Comparison of ENCODE assay signal across 20 cellular contexts in the genomic region with DNA sequence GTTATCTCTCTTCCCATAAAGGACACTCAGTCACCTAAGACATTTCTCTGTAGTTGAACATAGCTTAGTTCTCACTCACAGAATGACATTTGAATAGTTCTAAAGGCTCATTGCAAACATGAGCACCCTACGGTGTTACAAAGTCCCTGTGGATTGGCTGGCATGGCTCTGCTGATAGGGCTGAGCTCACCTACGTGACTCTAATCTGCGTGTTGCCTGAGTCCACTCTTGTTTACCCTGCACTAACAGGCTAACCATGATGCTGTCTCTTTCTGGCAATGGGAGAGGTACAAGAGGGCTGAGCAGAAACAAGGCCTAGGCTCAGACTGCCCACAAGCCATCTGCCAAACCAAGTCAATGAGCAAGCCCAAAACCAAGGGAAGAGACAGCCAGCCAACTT.
DNase-seq lines count a peak whose midpoint lies in the region; ATAC-seq and TF ChIP-seq lines count a peak whose summit lies in the region.
"Had no signal": no experiment of that assay in that cellular context is flagged by ENCODE, and none has a peak within 500 bp of the region (broad histone marks: within the 10 kb centered on the region; RNA-seq: fewer than 3 reads in every experiment).

No MANE protein-coding gene starts in this region.

- H3K9me3 Mint-ChIP-seq in T-helper 2 cell treated with Interferon-gamma antibody and Interleukin-4, amounts not matched to agents 5 μg/mL and 100 μg/mL, for 36 hours: no peaks in the 10 kb centered on the region
- H3K9me3 Mint-ChIP-seq in activated naive CD4-positive, alpha-beta T cell treated with anti-CD3 and anti-CD28 coated beads, Interleukin-2, amount 10 ng/mL, durations not matched to agents 7 days and 5 days: no peaks in the 10 kb centered on the region
- H3K9me3 Mint-ChIP-seq in stimulated activated naive CD8-positive, alpha-beta T cell treated with anti-CD3 and anti-CD28 coated beads, Interleukin-15, Interleukin-2, amounts not matched to agents 100 ng/mL and 50 ng/mL, for 24 hours: no peaks in the 10 kb centered on the region
- no peaks in the 10 kb centered on the region for H3K9me3 Mint-ChIP-seq in stimulated activated naive CD8-positive, alpha-beta T cell treated with anti-CD3 and anti-CD28 coated beads, Interleukin-15, amount 100 ng/mL, for 72 hours
- H3K9me3 Mint-ChIP-seq in osteocyte (ENCODE audit: unreplicated experiment): no peaks in the 10 kb centered on the region

- peak overlapping the region; percentile 6 for H3K27ac Mint-ChIP-seq in T-helper 2 cell treated with Interferon-gamma antibody and Interleukin-4, amounts not matched to agents 5 μg/mL and 100 μg/mL, for 36 hours
- peak overlapping the region; percentile 54 for H3K27ac Mint-ChIP-seq in activated naive CD4-positive, alpha-beta T cell treated with anti-CD3 and anti-CD28 coated beads, Interleukin-2, amount 10 ng/mL, durations not matched to agents 7 days and 5 days
- peak overlapping the region; percentile 41 for H3K27ac Mint-ChIP-seq in stimulated activated naive CD8-positive, alpha-beta T cell treated with anti-CD3 and anti-CD28 coated beads, Interleukin-15, Interleukin-2, amounts not matched to agents 100 ng/mL and 50 ng/mL, for 24 hours
- H3K27ac Mint-ChIP-seq in stimulated activated naive CD8-positive, alpha-beta T cell treated with anti-CD3 and anti-CD28 coated beads, Interleukin-15, amount 100 ng/mL, for 72 hours: no peak overlapping the region
- no peak overlapping the region for H3K27ac Mint-ChIP-seq in osteocyte (ENCODE audit: unreplicated experiment)

- DNase-seq in T-helper 2 cell treated with Interferon-gamma antibody and Interleukin-4, amounts not matched to agents 5 μg/mL and 100 μg/mL, for 36 hours (ENCODE audit: low spot score): no peak
- no peak for DNase-seq in T-helper 2 cell
- no peak for DNase-seq in activated naive CD4-positive, alpha-beta T cell treated with anti-CD3 and anti-CD28 coated beads, Interleukin-2, amount 10 ng/mL, durations not matched to agents 7 days and 5 days
- no peak for DNase-seq in activated naive CD4-positive, alpha-beta T cell (lab: John Stamatoyannopoulos, UW)
- DNase-seq in stimulated activated naive CD8-positive, alpha-beta T cell treated with anti-CD3 and anti-CD28 coated beads, Interleukin-15, amount 100 ng/mL, for 72 hours: no peak
- peak; percentile 36 for DNase-seq in osteocyte (ENCODE audit: extremely low spot score, unreplicated experiment)
- DNase-seq in effector memory CD4-positive, alpha-beta T cell: no peak
- DNase-seq: 8988T, ACHN, BE2C, Calu3, HCEC 1CT, IMR-90, KG1, MM.1S, NCI-H2029, NCI-H446, NCI-H524 treated with DMSO at 0.1 percent for 48 hours, NCI-H774 had no signal

- H3K4me1 Mint-ChIP-seq in T-helper 2 cell treated with Interferon-gamma antibody and Interleukin-4, amounts not matched to agents 5 μg/mL and 100 μg/mL, for 36 hours (ENCODE audit: low read depth): peaks cover 55% of the 10 kb centered on the region
- peaks cover 51% of the 10 kb centered on the region for H3K4me1 Mint-ChIP-seq in activated naive CD4-positive, alpha-beta T cell treated with anti-CD3 and anti-CD28 coated beads, Interleukin-2, amount 10 ng/mL, durations not matched to agents 7 days and 5 days
- H3K4me1 Mint-ChIP-seq in stimulated activated naive CD8-positive, alpha-beta T cell treated with anti-CD3 and anti-CD28 coated beads, Interleukin-15, Interleukin-2, amounts not matched to agents 100 ng/mL and 50 ng/mL, for 24 hours (ENCODE audit: low read depth): peaks cover 29% of the 10 kb centered on the region
- H3K4me1 Mint-ChIP-seq in stimulated activated naive CD8-positive, alpha-beta T cell treated with anti-CD3 and anti-CD28 coated beads, Interleukin-15, amount 100 ng/mL, for 72 hours: peaks cover 15% of the 10 kb centered on the region
- H3K4me1 Mint-ChIP-seq in osteocyte (ENCODE audit: unreplicated experiment): peaks cover 35% of the 10 kb centered on the region

- H3K9me3 ChIP-seq in effector memory CD4-positive, alpha-beta T cell (ENCODE audit: control insufficient read depth, low read length): no peaks in the 10 kb centered on the region
- H3K9me3 ChIP-seq: BE2C had no signal

- no peak overlapping the region for H3K27ac ChIP-seq in effector memory CD4-positive, alpha-beta T cell (ENCODE audit: insufficient read depth, low read length, poor library complexity, severe bottlenecking)

- no peak for TF ChIP-seq CTCF in osteocyte (IDR thresholded peaks at IDR 0.05)

- no peaks in the 10 kb centered on the region for H3K36me3 Mint-ChIP-seq in T-helper 2 cell treated with Interferon-gamma antibody and Interleukin-4, amounts not matched to agents 5 μg/mL and 100 μg/mL, for 36 hours (ENCODE audit: low read depth)
- peaks cover 4% of the 10 kb centered on the region for H3K36me3 Mint-ChIP-seq in activated naive CD4-positive, alpha-beta T cell treated with anti-CD3 and anti-CD28 coated beads, Interleukin-2, amount 10 ng/mL, durations not matched to agents 7 days and 5 days
- no peaks in the 10 kb centered on the region for H3K36me3 Mint-ChIP-seq in stimulated activated naive CD8-positive, alpha-beta T cell treated with anti-CD3 and anti-CD28 coated beads, Interleukin-15, Interleukin-2, amounts not matched to agents 100 ng/mL and 50 ng/mL, for 24 hours (ENCODE audit: low read depth)
- H3K36me3 Mint-ChIP-seq in osteocyte (ENCODE audit: unreplicated experiment): peaks cover 10% of the 10 kb centered on the region

- no peaks in the 10 kb centered on the region for H3K36me3 ChIP-seq in effector memory CD4-positive, alpha-beta T cell (ENCODE audit: control insufficient read depth, insufficient read depth, low read length)
- H3K36me3 ChIP-seq: BE2C had no signal

- no peaks in the 10 kb centered on the region for H3K27me3 ChIP-seq in effector memory CD4-positive, alpha-beta T cell (replicated peaks; ENCODE audit: control insufficient read depth, insufficient read depth, low read length, poor library complexity, severe bottlenecking)
- H3K27me3 ChIP-seq: BE2C had no signal

- CTCF ChIA-PET in activated naive CD4-positive, alpha-beta T cell treated with anti-CD3 and anti-CD28 coated beads, Interleukin-2, amount 10 ng/mL, durations not matched to agents 7 days and 5 days (lab: Charles Lee): interaction anchor here (0.6 to 3.0 kb wide), 7 partner anchors 10 to 266 kb away, joined by 3 to 12 read pairs (median 3); no protein-coding TSS in a partner anchor

- H3K4me1 ChIP-seq in effector memory CD4-positive, alpha-beta T cell (ENCODE audit: control insufficient read depth, insufficient read depth, low read length, poor library complexity, severe bottlenecking): no peaks in the 10 kb centered on the region
- H3K4me1 ChIP-seq: BE2C had no signal

- no peak for ATAC-seq in stimulated activated naive CD8-positive, alpha-beta T cell treated with anti-CD3 and anti-CD28 coated beads, Interleukin-15, amount 100 ng/mL, for 72 hours

- no peak overlapping the region for H3K4me3 ChIP-seq in effector memory CD4-positive, alpha-beta T cell (ENCODE audit: insufficient read depth, low read depth, low read length, poor library complexity, severe bottlenecking)

- no peak overlapping the region for H3K4me3 Mint-ChIP-seq in T-helper 2 cell treated with Interferon-gamma antibody and Interleukin-4, amounts not matched to agents 5 μg/mL and 100 μg/mL, for 36 hours
- H3K4me3 Mint-ChIP-seq in activated naive CD4-positive, alpha-beta T cell treated with anti-CD3 and anti-CD28 coated beads, Interleukin-2, amount 10 ng/mL, durations not matched to agents 7 days and 5 days: no peak overlapping the region
- no peak overlapping the region for H3K4me3 Mint-ChIP-seq in stimulated activated naive CD8-positive, alpha-beta T cell treated with anti-CD3 and anti-CD28 coated beads, Interleukin-15, Interleukin-2, amounts not matched to agents 100 ng/mL and 50 ng/mL, for 24 hours
- H3K4me3 Mint-ChIP-seq in stimulated activated naive CD8-positive, alpha-beta T cell treated with anti-CD3 and anti-CD28 coated beads, Interleukin-15, amount 100 ng/mL, for 72 hours: no peak overlapping the region
- no peak overlapping the region for H3K4me3 Mint-ChIP-seq in osteocyte (ENCODE audit: unreplicated experiment)

- peaks cover 3% of the 10 kb centered on the region for H3K27me3 Mint-ChIP-seq in T-helper 2 cell treated with Interferon-gamma antibody and Interleukin-4, amounts not matched to agents 5 μg/mL and 100 μg/mL, for 36 hours (ENCODE audit: low read depth)
- peaks cover 11% of the 10 kb centered on the region for H3K27me3 Mint-ChIP-seq in activated naive CD4-positive, alpha-beta T cell treated with anti-CD3 and anti-CD28 coated beads, Interleukin-2, amount 10 ng/mL, durations not matched to agents 7 days and 5 days
- H3K27me3 Mint-ChIP-seq in stimulated activated naive CD8-positive, alpha-beta T cell treated with anti-CD3 and anti-CD28 coated beads, Interleukin-15, Interleukin-2, amounts not matched to agents 100 ng/mL and 50 ng/mL, for 24 hours: peaks cover 7% of the 10 kb centered on the region
- H3K27me3 Mint-ChIP-seq in stimulated activated naive CD8-positive, alpha-beta T cell treated with anti-CD3 and anti-CD28 coated beads, Interleukin-15, amount 100 ng/mL, for 72 hours: no peaks in the 10 kb centered on the region
- no peaks in the 10 kb centered on the region for H3K27me3 Mint-ChIP-seq in osteocyte (ENCODE audit: unreplicated experiment)

Comparison
In these comparisons a context has a peak if more than half of its experiments do, and no peak if none do; other contexts are left out.
1. H3K27ac Mint-ChIP-seq: peak in T-helper 2 cell treated with Interferon-gamma antibody and Interleukin-4, amounts not matched to agents 5 μg/mL and 100 μg/mL, for 36 hours (single experiment), activated naive CD4-positive, alpha-beta T cell treated with anti-CD3 and anti-CD28 coated beads, Interleukin-2, amount 10 ng/mL, durations not matched to agents 7 days and 5 days (single experiment) and stimulated activated naive CD8-positive, alpha-beta T cell treated with anti-CD3 and anti-CD28 coated beads, Interleukin-15, Interleukin-2, amounts not matched to agents 100 ng/mL and 50 ng/mL, for 24 hours (single experiment); none in stimulated activated naive CD8-positive, alpha-beta T cell treated with anti-CD3 and anti-CD28 coated beads, Interleukin-15, amount 100 ng/mL, for 72 hours (0 of 2) and osteocyte (single experiment).